Comparison of ENCODE assay signal across 11 cellular contexts in genomic region chr7:157613575-157614322, GRCh38.
DNase-seq lines count a peak whose midpoint lies in the region; ATAC-seq, FAIRE-seq and TF ChIP-seq lines count a peak whose summit lies in the region.
"Had no signal": no experiment of that assay in that cellular context is flagged by ENCODE, and none has a peak within 500 bp of the region (broad histone marks: within the 10 kb centered on the region; RNA-seq: fewer than 3 reads in every experiment).

No MANE protein-coding gene starts in this region.

- no peaks in the 10 kb centered on the region for H3K27me3 Mint-ChIP-seq in CD8-positive, alpha-beta memory T cell

- H3K4me3 Mint-ChIP-seq in CD8-positive, alpha-beta memory T cell, result peak overlapping the region in 6 of 7 donors; percentile 41 to 93 (median 67)

- no peak overlapping the region for H3K27ac ChIP-seq in CD8-positive, alpha-beta memory T cell (ENCODE audit: low read depth, low read length)
- H3K27ac ChIP-seq in heart left ventricle (peak overlapping the region in 2 of 12 donors; percentile 22 to 38), MM.1S (ENCODE audit: low read length) (no peak overlapping the region), small intestine (ENCODE audit: low read depth in 1 of 2, low read length in 1 of 2) (no peak overlapping the region)
- H3K27ac ChIP-seq: PC-9 had no signal

- no peaks in the 10 kb centered on the region for H4K20me1 ChIP-seq in MM.1S (ENCODE audit: insufficient read depth, low read length)

- ATAC-seq in heart left ventricle (peak in 1 of 4 donors; percentile 51), sciatic nerve (peak; percentile 35)

- CTCF ChIA-PET in CD8-positive, alpha-beta memory T cell (lab: Charles Lee), result interaction anchor here (1.6 kb wide), 2 partner anchors 8 to 110 kb away, joined by 3 to 5 read pairs; no protein-coding TSS in a partner anchor

- no peak for TF ChIP-seq POLR2A in heart left ventricle (IDR thresholded peaks at IDR 0.05)

- peaks cover 11 to 17% (median 13%) of the 10 kb centered on the region in 3 donors for H3K4me1 Mint-ChIP-seq in CD8-positive, alpha-beta memory T cell

- no peaks in the 10 kb centered on the region for H3K36me3 ChIP-seq in CD8-positive, alpha-beta memory T cell (ENCODE audit: insufficient read depth, low read length)
- H3K36me3 ChIP-seq in heart left ventricle, result no peaks in the 10 kb centered on the region
- H3K36me3 ChIP-seq in MM.1S (replicated peaks; ENCODE audit: insufficient read depth, low read length), result no peaks in the 10 kb centered on the region
- no peaks in the 10 kb centered on the region for H3K36me3 ChIP-seq in small intestine (ENCODE audit: control insufficient read depth in 2 of 2, insufficient read depth in 2 of 2, low read length in 2 of 2)
- H3K36me3 ChIP-seq: MG63 had no signal

- no peak overlapping the region for H3K9ac ChIP-seq in MM.1S (ENCODE audit: low read length)

- H3K4me3 ChIP-seq in CD8-positive, alpha-beta memory T cell (ENCODE audit: low read length), result peak overlapping the region; percentile 71
- H3K4me3 ChIP-seq in heart left ventricle, result peak overlapping the region; percentile 27 to 63 (median 48)
- no peak overlapping the region for H3K4me3 ChIP-seq in MM.1S (ENCODE audit: low read length)
- peak overlapping the region in 1 of 2 donors; percentile 60 for H3K4me3 ChIP-seq in small intestine (ENCODE audit: low read depth in 1 of 2, low read length in 2 of 2)
- H3K4me3 ChIP-seq: MG63, PC-9 had no signal

- H3F3A ChIP-seq in MM.1S (ENCODE audit: insufficient read depth, low read length), result no peaks in the 10 kb centered on the region

- peaks cover 0 to 2% (median 0%) of the 10 kb centered on the region in 5 donors for H3K9me3 Mint-ChIP-seq in CD8-positive, alpha-beta memory T cell

- intact Hi-C loops in heart left ventricle (cut with DNase I) (no loop called here), sciatic nerve (cut with DNase I) (no loop called here)

- TF ChIP-seq CTCF in heart left ventricle (IDR thresholded peaks at IDR 0.05), result no peak
- TF ChIP-seq CTCF in MM.1S (IDR thresholded peaks at IDR 0.05; ENCODE audit: low read length), result no peak

- H3K36me3 Mint-ChIP-seq in CD8-positive, alpha-beta memory T cell, result no peaks in the 10 kb centered on the region

- peaks cover 6% of the 10 kb centered on the region for H3K4me1 ChIP-seq in CD8-positive, alpha-beta memory T cell (ENCODE audit: insufficient read depth, low read length)
- H3K4me1 ChIP-seq in heart left ventricle, result peaks cover 0 to 32% (median 7%) of the 10 kb centered on the region in 12 donors
- H3K4me1 ChIP-seq in MM.1S (ENCODE audit: low read length), result no peaks in the 10 kb centered on the region
- no peaks in the 10 kb centered on the region for H3K4me1 ChIP-seq in small intestine (ENCODE audit: control insufficient read depth in 2 of 2, insufficient read depth in 1 of 2, low read depth in 1 of 2, low read length in 1 of 2)

- no peak overlapping the region for H2AFZ ChIP-seq in MM.1S (ENCODE audit: low read length)
- H2AFZ ChIP-seq: PC-9 had no signal

- H3K79me2 ChIP-seq in MM.1S (ENCODE audit: low read length), result no peaks in the 10 kb centered on the region

- POLR2A ChIA-PET in CD8-positive, alpha-beta memory T cell (lab: Charles Lee), result interaction anchor here (0.7 to 0.9 kb wide), 2 partner anchors 14 to 22 kb away, joined by 3 to 4 read pairs; no protein-coding TSS in a partner anchor

- no peak for FAIRE-seq in small intestine (lab: Jason Lieb, UNC)
- FAIRE-seq: bronchial epithelial cell had no signal

- H3K4me2 ChIP-seq in MM.1S (ENCODE audit: low read depth, low read length), result no peak overlapping the region
- H3K4me2 ChIP-seq: PC-9 had no signal

- no peak for DNase-seq in CD8-positive, alpha-beta memory T cell
- peak; percentile 11 for DNase-seq in NCI-H510A treated with DMSO at 0.1 percent for 48 hours (lab: John Stamatoyannopoulos, UW)
- no peak for DNase-seq in heart left ventricle
- DNase-seq in sciatic nerve (ENCODE audit: low spot score), result peak; percentile 56
- no peak for DNase-seq in activated CD8-positive, alpha-beta memory T cell treated with anti-CD3 and anti-CD28 coated beads for 24 hours
- DNase-seq in MM.1S, result no peak
- no peak for DNase-seq in NCI-H2227 treated with DMSO at 0.1 percent for 48 hours (lab: John Stamatoyannopoulos, UW)
- no peak for DNase-seq in small intestine
- DNase-seq: MG63, PC-9 had no signal

- WGBS in heart left ventricle, 4 donors, result 38 to 53% (median 49%) methylated on average over 40 to 51 of the region's 51 CpGs
- 51 to 57% (median 54%) methylated on average over 40 to 51 of the region's 51 CpGs for WGBS in small intestine, 3 donors

- no peaks in the 10 kb centered on the region for H3K9me2 ChIP-seq in MM.1S (replicated peaks; ENCODE audit: insufficient read depth, low read length)

- H3K27me3 ChIP-seq in CD8-positive, alpha-beta memory T cell (ENCODE audit: insufficient read depth, low read length, poor library complexity, severe bottlenecking), result no peaks in the 10 kb centered on the region
- peaks cover 0 to 34% (median 8%) of the 10 kb centered on the region in 9 donors for H3K27me3 ChIP-seq in heart left ventricle
- H3K27me3 ChIP-seq in MM.1S (replicated peaks; ENCODE audit: insufficient read depth, low read length), result peaks cover 92% of the 10 kb centered on the region
- H3K27me3 ChIP-seq in small intestine (ENCODE audit: control insufficient read depth in 2 of 2, insufficient read depth in 2 of 2, low read length in 2 of 2), result no peaks in the 10 kb centered on the region
- H3K27me3 ChIP-seq: MG63 had no signal

- H3K9me3 ChIP-seq in CD8-positive, alpha-beta memory T cell (ENCODE audit: low read length), result no peaks in the 10 kb centered on the region
- H3K9me3 ChIP-seq in heart left ventricle (no peaks in the 10 kb centered on the region), MM.1S (replicated peaks; ENCODE audit: insufficient read depth, low read length) (no peaks in the 10 kb centered on the region), small intestine (ENCODE audit: control insufficient read depth, low read depth) (no peaks in the 10 kb centered on the region)
- H3K9me3 ChIP-seq: MG63 had no signal

- peak overlapping the region in 2 of 8 donors; percentile 8 to 32 for H3K27ac Mint-ChIP-seq in CD8-positive, alpha-beta memory T cell

Comparison
In these comparisons a context has a peak if more than half of its experiments do, and no peak if none do; other contexts are left out.
1. DNase-seq: peak in NCI-H510A treated with DMSO at 0.1 percent for 48 hours (single experiment) and sciatic nerve (single experiment); none in CD8-positive, alpha-beta memory T cell (0 of 5), heart left ventricle (0 of 5), activated CD8-positive, alpha-beta memory T cell treated with anti-CD3 and anti-CD28 coated beads for 24 hours (single experiment), MM.1S (single experiment), NCI-H2227 treated with DMSO at 0.1 percent for 48 hours (single experiment) and small intestine (single experiment).